Comparison of ENCODE assay signal across 27 cellular contexts in the genomic region with DNA sequence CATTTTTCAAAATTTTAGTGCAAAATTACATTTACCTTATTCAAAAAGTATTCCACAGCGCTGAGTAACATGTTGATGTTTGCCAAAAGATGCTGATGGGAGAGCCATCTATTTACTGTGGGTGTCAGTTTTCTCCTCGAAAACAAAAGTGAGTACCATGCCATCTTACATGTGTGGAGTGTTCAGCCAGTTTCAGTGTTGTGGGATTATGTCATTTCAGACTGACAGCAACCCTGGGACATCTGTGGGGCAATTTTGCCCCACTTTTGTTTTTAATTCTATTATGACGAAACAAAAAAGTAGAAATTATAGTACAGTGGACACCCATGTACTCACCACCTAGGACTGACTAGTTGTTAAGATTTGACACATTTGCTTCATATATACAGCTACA. TPM values are rescaled to one million over a fixed set of nuclear protein-coding genes. Genes with fewer than 3 reads are reported as not detected.
A peak's percentile ranks its signal among the peaks of the same experiment; 100 is the strongest.
DNase-seq lines count a peak whose midpoint lies in the region; ATAC-seq and TF ChIP-seq lines count a peak whose summit lies in the region.
"Had no signal": no experiment of that assay in that cellular context is flagged by ENCODE, and none has a peak within 500 bp of the region (broad histone marks: within the 10 kb centered on the region; RNA-seq: fewer than 3 reads in every experiment).

No MANE protein-coding gene starts in this region.

- no peak overlapping the region for H3K4me3 Mint-ChIP-seq in activated T-helper 17 cell treated with anti-CD3 and anti-CD28 coated beads, Interleukin-2, amount 50 U/mL, for 72 hours
- H3K4me3 Mint-ChIP-seq in type B pancreatic cell: peak overlapping the region; percentile 53
- H3K4me3 Mint-ChIP-seq: activated CD4-positive, alpha-beta T cell treated with anti-CD3 and anti-CD28 coated beads, Interleukin-2, amount 10 ng/mL, durations not matched to agents 24 days and 14 days; effector memory CD8-positive, alpha-beta T cell; naive B cell had no signal

- no peaks in the 10 kb centered on the region for H3K36me3 ChIP-seq in H7 (replicated peaks; ENCODE audit: control insufficient read depth, insufficient read depth, low read length)
- H3K36me3 ChIP-seq: SJCRH30, tibial nerve had no signal

- H3K27me3 Mint-ChIP-seq in activated T-helper 17 cell treated with anti-CD3 and anti-CD28 coated beads, Interleukin-2, amount 50 U/mL, for 72 hours: no peaks in the 10 kb centered on the region
- no peaks in the 10 kb centered on the region for H3K27me3 Mint-ChIP-seq in type B pancreatic cell
- H3K27me3 Mint-ChIP-seq: effector memory CD8-positive, alpha-beta T cell had no signal

- peaks cover 7% of the 10 kb centered on the region for H3K4me1 ChIP-seq in foreskin keratinocyte
- H3K4me1 ChIP-seq: SJCRH30 had no signal

- no peaks in the 10 kb centered on the region for H3K9me3 Mint-ChIP-seq in activated T-helper 17 cell treated with anti-CD3 and anti-CD28 coated beads, Interleukin-2, amount 50 U/mL, for 72 hours
- H3K9me3 Mint-ChIP-seq in type B pancreatic cell: peaks cover 5% of the 10 kb centered on the region
- H3K9me3 Mint-ChIP-seq: effector memory CD8-positive, alpha-beta T cell had no signal

- ATAC-seq in activated T-helper 17 cell treated with anti-CD3 and anti-CD28 coated beads, Interleukin-2, amount 50 U/mL, for 72 hours (replicated peaks): peak; percentile 42
- ATAC-seq in foreskin keratinocyte (peak; percentile 22), HG03135 (IDR thresholded peaks at IDR 0.05; ENCODE audit: unreplicated experiment) (no peak)
- ATAC-seq: effector memory CD8-positive, alpha-beta T cell; right cardiac atrium; stimulated activated naive CD8-positive, alpha-beta T cell treated with anti-CD3 and anti-CD28 coated beads, Interleukin-15, Interleukin-2, amounts not matched to agents 100 U/mL and 50 U/mL, for 24 hours had no signal

- H3K27ac ChIP-seq in foreskin keratinocyte: peak overlapping the region; percentile 73
- H3K27ac ChIP-seq: C4-2B, coronary artery, SJCRH30, tibial nerve, VCaP had no signal

- peaks cover 6% of the 10 kb centered on the region for H3K36me3 Mint-ChIP-seq in activated T-helper 17 cell treated with anti-CD3 and anti-CD28 coated beads, Interleukin-2, amount 50 U/mL, for 72 hours (ENCODE audit: low read depth)
- peaks cover 4% of the 10 kb centered on the region for H3K36me3 Mint-ChIP-seq in type B pancreatic cell
- H3K36me3 Mint-ChIP-seq: naive B cell had no signal

- DNase-seq in NCI-H2107 treated with DMSO at 0.1 percent for 48 hours (lab: John Stamatoyannopoulos, UW; ENCODE audit: unreplicated experiment) (peak; percentile 53), NCI-H2107 (lab: John Stamatoyannopoulos, UW) (no peak), foreskin keratinocyte (no peak), type B pancreatic cell (ENCODE audit: extremely low spot score, unreplicated experiment) (no peak), KG1 (lab: John Stamatoyannopoulos, UW) (no peak), H7 (no peak)
- DNase-seq: activated CD4-positive, alpha-beta T cell treated with anti-CD3 and anti-CD28 coated beads, Interleukin-2, amount 10 ng/mL, durations not matched to agents 24 days and 14 days; activated gamma-delta T cell treated with Interleukin-2 at 50 U/mL for 16 hours; activated T-cell treated with anti-CD3 and anti-CD28 coated beads, Interleukin-2, amount 50 U/mL, for 1 hour; DMS79; effector memory CD8-positive, alpha-beta T cell; IMR-90; midbrain; naive B cell; NCI-H1694; NCI-H82; right cardiac atrium; SJCRH30; stimulated activated CD4-positive, alpha-beta T cell treated with anti-CD3 and anti-CD28 coated beads, Interleukin-1b, Interleukin-23, amount 100 ng/mL, for 48 hours; stimulated activated naive CD8-positive, alpha-beta T cell treated with anti-CD3 and anti-CD28 coated beads, Interleukin-15, Interleukin-2, amounts not matched to agents 100 U/mL and 50 U/mL, for 24 hours; T1000 had no signal

- H3K27me3 ChIP-seq in foreskin keratinocyte (no peaks in the 10 kb centered on the region), H7 (ENCODE audit: control insufficient read depth, insufficient read depth, low read length) (no peaks in the 10 kb centered on the region)
- H3K27me3 ChIP-seq: SJCRH30, tibial nerve had no signal

- TF ChIP-seq CTCF in foreskin keratinocyte (conservative IDR thresholded peaks at IDR 0.05): no peak
- TF ChIP-seq CTCF in type B pancreatic cell (conservative IDR thresholded peaks at IDR 0.05): no peak

- H3K4me3 ChIP-seq in H7 (ENCODE audit: insufficient read depth, low read depth, low read length): no peak overlapping the region
- H3K4me3 ChIP-seq: coronary artery, SJCRH30, tibial nerve had no signal

- peak overlapping the region; percentile 41 for H3K27ac Mint-ChIP-seq in activated T-helper 17 cell treated with anti-CD3 and anti-CD28 coated beads, Interleukin-2, amount 50 U/mL, for 72 hours
- peak overlapping the region; percentile 94 for H3K27ac Mint-ChIP-seq in type B pancreatic cell
- H3K27ac Mint-ChIP-seq: activated CD4-positive, alpha-beta T cell treated with anti-CD3 and anti-CD28 coated beads, Interleukin-2, amount 10 ng/mL, durations not matched to agents 24 days and 14 days; naive B cell had no signal

- peaks cover 30% of the 10 kb centered on the region for H3K4me1 Mint-ChIP-seq in activated T-helper 17 cell treated with anti-CD3 and anti-CD28 coated beads, Interleukin-2, amount 50 U/mL, for 72 hours
- H3K4me1 Mint-ChIP-seq in type B pancreatic cell (ENCODE audit: unreplicated experiment): peaks cover 6% of the 10 kb centered on the region
- H3K4me1 Mint-ChIP-seq: naive B cell had no signal

RNA-seq across cellular contexts. Expression of a gene that starts 19.6 kb away (rescaled TPM):
- total RNA-seq in activated T-helper 17 cell treated with anti-CD3 and anti-CD28 coated beads, Interleukin-2, amount 50 U/mL, for 72 hours: 10 to 100 TPM in 1 of 2 donors, 1 to 10 TPM in 1; 7.0 to 11.0 TPM
- total RNA-seq in foreskin keratinocyte (10.5 and 13.7 TPM in 2 replicates), type B pancreatic cell (ENCODE audit: low replicate concordance) (30.9 and 104 TPM in 2 replicates)
- 15.3 and 16.6 TPM in 2 replicates for polyA plus RNA-seq in foreskin keratinocyte
- 1.4 and 2.5 TPM in 2 replicates for total RNA-seq in H7 (2014; rRNA removed; shearing (Covaris generic))
